ENCODE assay signal across 20 cellular contexts in the genomic region with DNA sequence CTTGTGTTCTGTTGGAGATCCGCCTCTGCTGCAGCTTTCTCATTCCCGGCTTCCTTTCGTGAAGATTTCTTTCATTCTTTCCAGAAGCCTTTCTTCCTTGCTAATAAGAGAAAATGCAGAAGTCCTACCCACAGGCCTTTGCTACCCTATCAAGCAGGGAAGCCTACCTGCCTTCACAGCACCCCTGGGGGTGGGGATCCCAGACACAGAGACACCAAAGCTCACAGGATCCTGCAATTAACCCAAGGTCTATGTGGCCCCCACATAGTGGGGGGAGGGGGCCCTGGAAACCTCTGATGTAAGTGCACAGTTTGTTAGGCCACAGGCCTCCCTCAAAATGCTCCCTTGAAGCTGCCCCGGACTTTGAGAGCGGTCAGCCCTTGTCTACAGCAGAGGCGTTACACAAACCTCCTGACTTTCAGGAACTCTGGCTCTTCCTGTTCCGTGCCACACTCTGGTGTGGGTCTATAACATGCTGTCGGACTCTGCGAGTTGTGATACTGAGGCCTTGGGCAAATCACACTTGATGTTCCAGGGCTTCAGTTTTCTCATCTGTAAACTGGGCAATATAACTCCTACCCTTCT. TPM values are rescaled to one million over a fixed set of nuclear protein-coding genes. Genes with fewer than 3 reads are reported as not detected.
"Had no signal": no experiment of that assay in that cellular context is flagged by ENCODE, and none has a peak within 500 bp of the region (broad histone marks: within the 10 kb centered on the region; RNA-seq: fewer than 3 reads in every experiment).

No MANE protein-coding gene starts in this region.

- H3K36me3 Mint-ChIP-seq: WTC11 had no signal

- H3K4me1 Mint-ChIP-seq: activated naive CD4-positive, alpha-beta T cell treated with anti-CD3 and anti-CD28 coated beads, Interleukin-2, amount 50 U/mL, for 24 hours; naive thymus-derived CD4-positive, alpha-beta T cell; WTC11 had no signal

- H3K27me3 ChIP-seq: body of pancreas, ovary, right atrium auricular region had no signal

- H3K9me3 ChIP-seq: body of pancreas, ovary, prostate gland, right atrium auricular region had no signal

- DNase-seq: activated gamma-delta T cell treated with Interleukin-2 at 50 U/mL for 16 hours; activated T-cell treated with anti-CD3 and anti-CD28 coated beads, Interleukin-2, amount 50 U/mL, for 1 hour; anterior cingulate cortex; body of pancreas; effector CD4-positive, alpha-beta T cell; foreskin melanocyte; kidney; naive thymus-derived CD4-positive, alpha-beta T cell; ovary; spleen; stimulated activated CD4-positive, alpha-beta T cell treated with anti-CD3 and anti-CD28 coated beads, Interleukin-4, amount 100 ng/mL, for 1 hour; stimulated activated naive CD4-positive, alpha-beta T cell; T1000 had no signal

- H3K4me3 ChIP-seq: body of pancreas, lung, ovary, prostate gland, right atrium auricular region, spleen had no signal

- H3K27ac Mint-ChIP-seq: activated naive CD4-positive, alpha-beta T cell treated with anti-CD3 and anti-CD28 coated beads, Interleukin-2, amount 50 U/mL, for 24 hours; naive thymus-derived CD4-positive, alpha-beta T cell; WTC11 had no signal

- FAIRE-seq: kidney had no signal

- H3K36me3 ChIP-seq: ovary, prostate gland, right atrium auricular region, spleen had no signal

- ATAC-seq: body of pancreas; left lobe of liver; naive thymus-derived CD4-positive, alpha-beta T cell; WTC11 had no signal

- H3K4me3 Mint-ChIP-seq: activated naive CD4-positive, alpha-beta T cell treated with anti-CD3 and anti-CD28 coated beads, Interleukin-2, amount 50 U/mL, for 24 hours; naive thymus-derived CD4-positive, alpha-beta T cell; WTC11 had no signal

- H3K4me1 ChIP-seq: body of pancreas, prostate gland, right atrium auricular region, spleen had no signal

- H3K9me3 Mint-ChIP-seq: WTC11 had no signal

- H3K27ac ChIP-seq: body of pancreas, ovary, prostate gland, right atrium auricular region, spleen had no signal

RNA-seq across cellular contexts. Expression of gene NKAIN1, which starts 31.2 kb away (rescaled TPM):
- total RNA-seq: body of pancreas; left lobe of liver; lung; mesenteric fat pad; naive thymus-derived CD4-positive, alpha-beta T cell; right atrium auricular region; spleen had no signal
- polyA plus RNA-seq: naive thymus-derived CD4-positive, alpha-beta T cell had no signal
